Comparison of ENCODE assay signal across 13 cellular contexts in the genomic region with DNA sequence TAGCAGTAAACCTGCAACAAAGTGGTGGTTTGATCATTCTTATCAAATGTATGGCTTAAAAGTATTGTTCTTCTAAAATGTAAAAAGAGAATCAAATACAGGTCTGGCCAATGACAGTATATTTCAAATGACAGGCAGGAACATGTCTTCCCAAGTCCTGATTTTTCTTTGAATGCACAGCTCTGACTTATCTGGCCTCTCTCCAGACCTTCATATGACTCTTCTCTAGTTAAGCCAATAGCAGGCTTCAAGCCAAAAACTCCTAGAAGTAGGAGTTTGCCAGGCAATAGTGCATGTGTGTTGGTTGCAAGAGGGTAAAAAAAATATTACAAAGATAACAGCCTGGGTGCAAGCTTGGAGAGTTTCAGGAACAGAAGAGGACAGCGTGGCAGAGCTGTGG.
A peak's percentile ranks its signal among the peaks of the same experiment; 100 is the strongest.
DNase-seq lines count a peak whose midpoint lies in the region; ATAC-seq, FAIRE-seq and TF ChIP-seq lines count a peak whose summit lies in the region.
"Had no signal": no experiment of that assay in that cellular context is flagged by ENCODE, and none has a peak within 500 bp of the region (broad histone marks: within the 10 kb centered on the region; RNA-seq: fewer than 3 reads in every experiment).

No MANE protein-coding gene starts in this region.

- BruUV-seq in K562 (replicated peaks; lab: Mats Ljungman, UMichigan), result no TSS peak

- H3K9me1 ChIP-seq in K562 (ENCODE audit: control insufficient read depth, insufficient read depth, low read length), result no peaks in the 10 kb centered on the region

- no peak for ATAC-seq in K562
- ATAC-seq: left lung had no signal

- FAIRE-seq in K562 (lab: Jason Lieb, UNC), result no peak
- FAIRE-seq: TTC549 had no signal

- TF ChIP-seq CTCF in K562 (IDR thresholded peaks at IDR 0.05 in 2 of 3, conservative IDR thresholded peaks at IDR 0.05 in 1 of 3; ENCODE audit: insufficient read depth in 2 of 3, low read depth in 1 of 3, low read length in 3 of 3) (no peak), hepatocyte (IDR thresholded peaks at IDR 0.05; ENCODE audit: poor library complexity) (no peak), ovary (IDR thresholded peaks at IDR 0.05) (no peak)

- H3K9ac ChIP-seq in K562 (ENCODE audit: insufficient read depth in 1 of 2, low read depth in 2 of 2, low read length in 2 of 2), result no peak overlapping the region

- POLR2A ChIA-PET in K562 (lab: Yijun Ruan, JAX), result interaction anchor here (1.4 to 2.7 kb wide), 5 partner anchors 9 to 27 kb away, joined by 3 to 17 read pairs (median 5); no protein-coding TSS in a partner anchor

- H3K4me1 ChIP-seq in K562 (replicated peaks in 1 of 2; ENCODE audit: control insufficient read depth in 2 of 2, insufficient read depth in 2 of 2, low read length in 2 of 2) (peaks cover under 1 to 47% of the 10 kb centered on the region in 2 experiments; a peak in 4 of 5 replicates), hepatocyte (ENCODE audit: insufficient read depth) (peaks cover 8% of the 10 kb centered on the region), ovary (ENCODE audit: insufficient read depth) (peaks cover 2% of the 10 kb centered on the region)

- in situ Hi-C loops in K562 (cut with MboI), result no loop called here

- H3K27me3 ChIP-seq in K562 (ENCODE audit: control insufficient read depth in 2 of 2, insufficient read depth in 2 of 2, low read length in 2 of 2) (no peaks in the 10 kb centered on the region; a peak in 1 of 5 replicates), hepatocyte (no peaks in the 10 kb centered on the region), ovary (no peaks in the 10 kb centered on the region)
- H3K27me3 ChIP-seq: left lung, neutrophil, tibial artery had no signal

- no peaks in the 10 kb centered on the region for H3K9me2 ChIP-seq in hepatocyte (replicated peaks; ENCODE audit: insufficient read depth)

- H3K9me3 ChIP-seq in K562 (replicated peaks; ENCODE audit: control insufficient read depth, insufficient read depth, low read depth, low read length) (no peaks in the 10 kb centered on the region), hepatocyte (ENCODE audit: low read depth) (no peaks in the 10 kb centered on the region), ovary (no peaks in the 10 kb centered on the region)
- H3K9me3 ChIP-seq: left lung, neutrophil, tibial artery had no signal

- H4K20me1 ChIP-seq in K562 (replicated peaks; ENCODE audit: control insufficient read depth, insufficient read depth, low read length), result no peaks in the 10 kb centered on the region
- H4K20me1 ChIP-seq in hepatocyte (ENCODE audit: insufficient read depth, poor library complexity, severe bottlenecking), result no peaks in the 10 kb centered on the region

- H3K36me3 ChIP-seq in K562 (ENCODE audit: control insufficient read depth, insufficient read depth, low read length) (no peaks in the 10 kb centered on the region; the same call in 2 of the 3 replicates), hepatocyte (replicated peaks; ENCODE audit: insufficient read depth, low read depth) (no peaks in the 10 kb centered on the region), ovary (no peaks in the 10 kb centered on the region)
- H3K36me3 ChIP-seq: left lung, neutrophil, tibial artery had no signal

- no peak for TF ChIP-seq POLR2A in K562 (conservative IDR thresholded peaks at IDR 0.05)
- TF ChIP-seq POLR2A in ovary (IDR thresholded peaks at IDR 0.05), result no peak

- H3K27ac ChIP-seq in K562 (ENCODE audit: extremely low read depth, low read depth, low read length) (no peak overlapping the region), hepatocyte (no peak overlapping the region), ovary (no peak overlapping the region)
- H3K27ac ChIP-seq: left lung, neutrophil, tibial artery had no signal

- CTCF ChIA-PET in K562 (lab: Yijun Ruan, JAX; ENCODE audit: low intra/inter-chr PET ratio), result no interaction called here

- TF ChIP-seq EP300 in K562 (IDR thresholded peaks at IDR 0.05; ENCODE audit: low read length) (no peak), ovary (IDR thresholded peaks at IDR 0.05) (no peak)

- no peak overlapping the region for H2AFZ ChIP-seq in K562 (ENCODE audit: low read depth, low read length)
- no peak overlapping the region for H2AFZ ChIP-seq in hepatocyte

- no peak for TF ChIP-seq RAD21 in K562 (CRISPR knock-in tag; conservative IDR thresholded peaks at IDR 0.05 in 1 of 2, IDR thresholded peaks at IDR 0.05 in 1 of 2)

- intact Hi-C loops in K562 (cut with micrococcal nuclease) (no loop called here), ovary (cut with DNase I) (no loop called here)

- no peak overlapping the region for H3K4me2 ChIP-seq in K562 (ENCODE audit: insufficient read depth, low read length)
- H3K4me2 ChIP-seq in hepatocyte, result no peak overlapping the region

- DNase-seq in DMS79 treated with DMSO at 0.1 percent for 48 hours (lab: John Stamatoyannopoulos, UW), result peak; percentile 70
- DNase-seq in NCI-H2029 (lab: John Stamatoyannopoulos, UW), result peak; percentile 28
- DNase-seq in K562 (ENCODE audit: extremely low read depth in 1 of 4, low spot score in 3 of 4), result no peak
- peak; percentile 30 for DNase-seq in hepatocyte (ENCODE audit: low spot score)
- no peak for DNase-seq in HT-29 (ENCODE audit: low spot score)
- no peak for DNase-seq in ovary
- no peak for DNase-seq in activated T-cell treated with anti-CD3 and anti-CD28 coated beads for 4 hours
- DNase-seq in NOMO-1 (lab: John Stamatoyannopoulos, UW; ENCODE audit: unreplicated experiment in 2 of 2), result no peak
- DNase-seq: SIG-M5, tibial artery had no signal

- H3K79me2 ChIP-seq in K562 (ENCODE audit: control insufficient read depth, insufficient read depth, low read length) (peaks cover 17% of the 10 kb centered on the region; the same call in 2 of the 3 replicates), hepatocyte (no peaks in the 10 kb centered on the region)

- 73% methylated on average over 1 of the region's 1 CpG for WGBS in K562 (ENCODE audit: insufficient coverage, low coverage, missing lambda C conversion rate)
- WGBS in hepatocyte (ENCODE audit: low lambda C conversion rate, missing lambda C conversion rate), result 94% methylated on average over 1 of the region's 1 CpG
- 85 to 91% (median 87%) methylated on average over 1 of the region's 1 CpG for WGBS in ovary, 3 donors

- H3K4me3 ChIP-seq in K562 (no peak overlapping the region), hepatocyte (no peak overlapping the region), ovary (no peak overlapping the region)
- H3K4me3 ChIP-seq: left lung, tibial artery had no signal

TF ChIP-seq in K562, 482 proteins besides CTCF, POLR2A, EP300 and RAD21:
- TF ChIP-seq KDM1A (IDR thresholded peaks at IDR 0.05) (peak; percentile 34 to 40; a peak in 2 of 4 replicates), ZNF436 (CRISPR knock-in tag; IDR thresholded peaks at IDR 0.05) (no peak)

Comparison
In these comparisons a context has a peak if more than half of its experiments do, and no peak if none do; other contexts are left out.
1. DNase-seq: peak in DMS79 treated with DMSO at 0.1 percent for 48 hours (single experiment), NCI-H2029 (single experiment) and hepatocyte (single experiment); none in K562 (0 of 4), HT-29 (single experiment), ovary (0 of 5), activated T-cell treated with anti-CD3 and anti-CD28 coated beads for 4 hours (single experiment) and NOMO-1 (0 of 2).